In genomic region chr20:24943196-24943595, GRCh38 we compare ENCODE assay signal across 19 cellular contexts. TPM values are rescaled to one million over a fixed set of nuclear protein-coding genes. Genes with fewer than 3 reads are reported as not detected.
DNase-seq lines count a peak whose midpoint lies in the region; ATAC-seq and TF ChIP-seq lines count a peak whose summit lies in the region.
"Had no signal": no experiment of that assay in that cellular context is flagged by ENCODE, and none has a peak within 500 bp of the region (broad histone marks: within the 10 kb centered on the region; RNA-seq: fewer than 3 reads in every experiment).

No MANE protein-coding gene starts in this region.

- POLR2A ChIA-PET in activated CD8-positive, alpha-beta T cell treated with anti-CD3 and anti-CD28 coated beads, Interleukin-2, amount 10 ng/mL, durations not matched to agents 7 days and 5 days (lab: Charles Lee) = no interaction called here
- POLR2A ChIA-PET in activated CD8-positive, alpha-beta T cell treated with anti-CD3 and anti-CD28 coated beads for 36 hours (lab: Charles Lee) = no interaction called here

- H3K27ac ChIP-seq in thyroid gland (peak overlapping the region; percentile 74 to 78 (median 78)), gastroesophageal sphincter (no peak overlapping the region)

- no peak for TF ChIP-seq EP300 in gastroesophageal sphincter (IDR thresholded peaks at IDR 0.05)

- H3K36me3 Mint-ChIP-seq in activated CD8-positive, alpha-beta T cell treated with anti-CD3 and anti-CD28 coated beads, Interleukin-2, amount 10 ng/mL, durations not matched to agents 7 days and 5 days (ENCODE audit: low read depth) = peaks cover 52% of the 10 kb centered on the region
- peaks cover 31% of the 10 kb centered on the region for H3K36me3 Mint-ChIP-seq in activated CD8-positive, alpha-beta T cell treated with anti-CD3 and anti-CD28 coated beads for 36 hours (ENCODE audit: low read depth)

- H3K4me1 ChIP-seq in thyroid gland (peaks cover 18 to 24% of the 10 kb centered on the region in 2 donors), gastroesophageal sphincter (no peaks in the 10 kb centered on the region)

- H3K27ac Mint-ChIP-seq in activated CD8-positive, alpha-beta T cell treated with anti-CD3 and anti-CD28 coated beads, Interleukin-2, amount 10 ng/mL, durations not matched to agents 7 days and 5 days = no peak overlapping the region
- H3K27ac Mint-ChIP-seq in activated CD8-positive, alpha-beta T cell treated with anti-CD3 and anti-CD28 coated beads for 36 hours = no peak overlapping the region
- H3K27ac Mint-ChIP-seq: CD4-positive, alpha-beta T cell; GM23338; IgD-negative memory B cell had no signal

- TF ChIP-seq CTCF in activated CD8-positive, alpha-beta T cell treated with anti-CD3 and anti-CD28 coated beads for 36 hours (IDR thresholded peaks at IDR 0.05) = no peak
- TF ChIP-seq CTCF in thyroid gland (IDR thresholded peaks at IDR 0.05) (no peak), gastroesophageal sphincter (IDR thresholded peaks at IDR 0.05) (no peak)

- no peaks in the 10 kb centered on the region for H3K9me3 ChIP-seq in thyroid gland
- peaks cover 0 to 43% (median 0%) of the 10 kb centered on the region in 3 donors for H3K9me3 ChIP-seq in gastroesophageal sphincter

- no peaks in the 10 kb centered on the region for H3K27me3 Mint-ChIP-seq in activated CD8-positive, alpha-beta T cell treated with anti-CD3 and anti-CD28 coated beads, Interleukin-2, amount 10 ng/mL, durations not matched to agents 7 days and 5 days (ENCODE audit: low read depth)
- no peaks in the 10 kb centered on the region for H3K27me3 Mint-ChIP-seq in activated CD8-positive, alpha-beta T cell treated with anti-CD3 and anti-CD28 coated beads for 36 hours
- H3K27me3 Mint-ChIP-seq: CD4-positive, alpha-beta T cell had no signal

- CTCF ChIA-PET in activated CD8-positive, alpha-beta T cell treated with anti-CD3 and anti-CD28 coated beads, Interleukin-2, amount 10 ng/mL, durations not matched to agents 7 days and 5 days (lab: Charles Lee) = interaction anchor here (1.8 kb wide), 1 partner anchor 13 kb away, joined by 7 read pairs; no protein-coding TSS in a partner anchor
- CTCF ChIA-PET in activated CD8-positive, alpha-beta T cell treated with anti-CD3 and anti-CD28 coated beads for 36 hours (lab: Charles Lee) = interaction anchor here (3.0 kb wide), 1 partner anchor 11 kb away, joined by 10 read pairs; no protein-coding TSS in a partner anchor

- DNase-seq in activated CD8-positive, alpha-beta T cell treated with anti-CD3 and anti-CD28 coated beads, Interleukin-2, amount 10 ng/mL, durations not matched to agents 7 days and 5 days = peak; percentile 12
- DNase-seq in activated CD8-positive, alpha-beta T cell treated with anti-CD3 and anti-CD28 coated beads for 36 hours = no peak
- peak; percentile 3 for DNase-seq in mucosa of gallbladder (ENCODE audit: low spot score)
- DNase-seq in thyroid gland = peak in 1 of 2 donors; percentile 42
- no peak for DNase-seq in cerebellar nuclear complex (lab: John Stamatoyannopoulos, UW)
- DNase-seq in effector CD4-positive, alpha-beta T cell = no peak
- DNase-seq: 8988T; AML-193; C1 segment of cervical spinal cord; Calu3; CD4-positive, alpha-beta T cell; DMS 273 treated with DMSO at 0.1 percent for 48 hours; H7 had no signal

- TF ChIP-seq POLR2A in thyroid gland (IDR thresholded peaks at IDR 0.05) = no peak
- TF ChIP-seq POLR2A in gastroesophageal sphincter (IDR thresholded peaks at IDR 0.05) = no peak

- no peak overlapping the region for H3K4me3 Mint-ChIP-seq in activated CD8-positive, alpha-beta T cell treated with anti-CD3 and anti-CD28 coated beads, Interleukin-2, amount 10 ng/mL, durations not matched to agents 7 days and 5 days
- no peak overlapping the region for H3K4me3 Mint-ChIP-seq in activated CD8-positive, alpha-beta T cell treated with anti-CD3 and anti-CD28 coated beads for 36 hours
- H3K4me3 Mint-ChIP-seq: CD4-positive, alpha-beta T cell; GM23338; IgD-negative memory B cell had no signal

- peaks cover 35% of the 10 kb centered on the region for H3K9me3 Mint-ChIP-seq in activated CD8-positive, alpha-beta T cell treated with anti-CD3 and anti-CD28 coated beads, Interleukin-2, amount 10 ng/mL, durations not matched to agents 7 days and 5 days (ENCODE audit: insufficient read depth)
- peaks cover 30% of the 10 kb centered on the region for H3K9me3 Mint-ChIP-seq in activated CD8-positive, alpha-beta T cell treated with anti-CD3 and anti-CD28 coated beads for 36 hours

- WGBS in thyroid gland, 2 donors = 80 to 83% methylated on average over 2 to 4 of the region's 4 CpGs
- WGBS in gastroesophageal sphincter (ENCODE audit: low coverage in 1 of 2), 2 donors = no CpG with 5 or more reads among the region's 4 CpGs

- no peaks in the 10 kb centered on the region for H3K27me3 ChIP-seq in thyroid gland
- no peaks in the 10 kb centered on the region for H3K27me3 ChIP-seq in gastroesophageal sphincter

- no peak overlapping the region for H3K4me3 ChIP-seq in thyroid gland (replicated peaks in 1 of 3)
- H3K4me3 ChIP-seq in gastroesophageal sphincter = no peak overlapping the region
- H3K4me3 ChIP-seq: GM12878, GM23338 had no signal

- H3K36me3 ChIP-seq in thyroid gland (no peaks in the 10 kb centered on the region), gastroesophageal sphincter (no peaks in the 10 kb centered on the region)

- peaks cover 24% of the 10 kb centered on the region for H3K4me1 Mint-ChIP-seq in activated CD8-positive, alpha-beta T cell treated with anti-CD3 and anti-CD28 coated beads, Interleukin-2, amount 10 ng/mL, durations not matched to agents 7 days and 5 days (ENCODE audit: low read depth)
- H3K4me1 Mint-ChIP-seq in activated CD8-positive, alpha-beta T cell treated with anti-CD3 and anti-CD28 coated beads for 36 hours (ENCODE audit: low read depth) = peaks cover 16% of the 10 kb centered on the region
- H3K4me1 Mint-ChIP-seq: GM23338, IgD-negative memory B cell had no signal

- intact Hi-C loops in activated CD8-positive, alpha-beta T cell treated with anti-CD3 and anti-CD28 coated beads for 36 hours (cut with micrococcal nuclease) = no loop called here
- intact Hi-C loops in thyroid gland (cut with DNase I) = no loop called here

- ATAC-seq in activated CD8-positive, alpha-beta T cell treated with anti-CD3 and anti-CD28 coated beads, Interleukin-2, amount 10 ng/mL, durations not matched to agents 7 days and 5 days = no peak
- ATAC-seq in activated CD8-positive, alpha-beta T cell treated with anti-CD3 and anti-CD28 coated beads for 36 hours = no peak
- ATAC-seq in gastroesophageal sphincter = no peak
- ATAC-seq: GM12878, GM23338 had no signal

RNA-seq across cellular contexts. Expression of gene CST7, which starts 5.9 kb away (rescaled TPM):
- total RNA-seq in activated CD8-positive, alpha-beta T cell treated with anti-CD3 and anti-CD28 coated beads, Interleukin-2, amount 10 ng/mL, durations not matched to agents 7 days and 5 days = 10 to 100 TPM; 43.9 to 47.5 TPM
- 10 to 100 TPM; 48.5 to 49.3 TPM for total RNA-seq in activated CD8-positive, alpha-beta T cell treated with anti-CD3 and anti-CD28 coated beads for 36 hours
- total RNA-seq in mucosa of gallbladder = 4.3 TPM
- total RNA-seq in thyroid gland = 1 to 10 TPM; 1.3 to 3.6 (median 2.5) TPM
- 1 to 10 TPM in 1 of 4 donors, under 1 TPM in 1, not detected in 2; 0.37 to 4.0 TPM for total RNA-seq in gastroesophageal sphincter
- total RNA-seq: Calu3, Daoy, GM12878, GM23338, H7, HT-29 had no signal

RNA-seq across cellular contexts. Expression of gene APMAP, which starts 49.4 kb away (rescaled TPM):
- total RNA-seq in activated CD8-positive, alpha-beta T cell treated with anti-CD3 and anti-CD28 coated beads, Interleukin-2, amount 10 ng/mL, durations not matched to agents 7 days and 5 days = 10 to 100 TPM; 43.2 to 44.0 TPM
- 10 to 100 TPM; 36.7 to 40.0 TPM for total RNA-seq in activated CD8-positive, alpha-beta T cell treated with anti-CD3 and anti-CD28 coated beads for 36 hours
- total RNA-seq in mucosa of gallbladder = 68.8 TPM
- total RNA-seq in thyroid gland = 100 to 1,000 TPM; 171 to 205 (median 186) TPM
- 10 to 100 TPM; 24.3 to 46.8 (median 35.9) TPM for total RNA-seq in gastroesophageal sphincter

Comparison
In these comparisons a context has a peak if more than half of its experiments do, and no peak if none do; other contexts are left out.
1. DNase-seq: peak in activated CD8-positive, alpha-beta T cell treated with anti-CD3 and anti-CD28 coated beads, Interleukin-2, amount 10 ng/mL, durations not matched to agents 7 days and 5 days (single experiment) and mucosa of gallbladder (single experiment); none in activated CD8-positive, alpha-beta T cell treated with anti-CD3 and anti-CD28 coated beads for 36 hours (single experiment), cerebellar nuclear complex (0 of 2) and effector CD4-positive, alpha-beta T cell (single experiment).
2. H3K27ac ChIP-seq: peak in thyroid gland (3 of 3); none in gastroesophageal sphincter (0 of 4).